13 cellular contexts compared by ENCODE assay signal in the genomic region with DNA sequence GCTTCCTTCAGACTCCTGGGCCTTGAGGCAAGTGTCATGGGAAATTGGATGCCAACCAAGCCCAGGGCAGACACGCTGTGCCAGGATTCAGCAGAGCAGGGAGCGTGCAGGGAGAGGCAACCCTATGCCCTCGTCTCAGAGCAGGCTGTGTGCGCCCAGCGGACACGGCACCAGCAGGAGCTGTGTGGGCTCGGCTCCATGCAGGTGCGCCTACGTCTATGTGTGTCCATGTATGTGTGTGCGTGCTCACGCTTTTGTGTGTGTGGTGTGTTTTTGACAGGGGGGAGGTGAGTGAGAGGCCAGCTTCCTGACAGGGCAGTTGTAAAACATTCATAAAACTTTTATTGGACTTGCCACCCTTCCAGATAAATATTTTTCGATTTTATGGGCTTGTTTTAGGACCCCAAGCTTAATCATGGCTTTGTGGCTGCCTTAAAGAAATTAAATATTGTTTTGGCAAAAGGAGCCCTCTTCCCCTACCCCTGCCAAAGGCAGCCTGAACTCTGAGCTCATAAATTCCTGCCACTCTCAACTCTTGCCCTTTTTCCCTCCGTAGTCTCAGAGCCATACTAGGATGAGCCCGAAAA.
DNase-seq lines count a peak whose midpoint lies in the region; ATAC-seq, FAIRE-seq and TF ChIP-seq lines count a peak whose summit lies in the region.
"Had no signal": no experiment of that assay in that cellular context is flagged by ENCODE, and none has a peak within 500 bp of the region (broad histone marks: within the 10 kb centered on the region; RNA-seq: fewer than 3 reads in every experiment).

No MANE protein-coding gene starts in this region.

- H3K27me3 ChIP-seq in right lobe of liver = no peaks in the 10 kb centered on the region
- no peaks in the 10 kb centered on the region for H3K27me3 ChIP-seq in HepG2 (ENCODE audit: control insufficient read depth in 1 of 2, insufficient read depth in 2 of 2, low read length in 2 of 2)
- no peaks in the 10 kb centered on the region for H3K27me3 ChIP-seq in neuronal stem cell (ENCODE audit: control insufficient read depth in 3 of 3, insufficient read depth in 3 of 3, low read depth in 1 of 3, low read length in 3 of 3)
- no peaks in the 10 kb centered on the region for H3K27me3 ChIP-seq in aorta (ENCODE audit: control insufficient read depth in 1 of 2, insufficient read depth in 2 of 2, low read length in 1 of 2)

- no peak overlapping the region for H2BK120ac ChIP-seq in neuronal stem cell (ENCODE audit: low read depth, low read length)

- 24% methylated on average over 6 of the region's 14 CpGs for WGBS in right lobe of liver (ENCODE audit: insufficient coverage, low coverage, low lambda C conversion rate, missing lambda C conversion rate)
- WGBS in HepG2 (ENCODE audit: low lambda C conversion rate) = 85% methylated on average over 13 of the region's 14 CpGs
- WGBS in neuronal stem cell (ENCODE audit: extremely low coverage in 2 of 2, insufficient read length in 2 of 2, insufficient replicate concordance in 1 of 2), 2 donors = no CpG with 5 or more reads among the region's 14 CpGs
- 5 to 13% methylated on average over 13 to 14 of the region's 14 CpGs for WGBS in aorta, 2 donors

- H3K36me3 ChIP-seq in right lobe of liver = no peaks in the 10 kb centered on the region
- peaks cover 7 to 17% of the 10 kb centered on the region in 2 experiments; a peak in 4 of 5 replicates for H3K36me3 ChIP-seq in HepG2 (replicated peaks in 1 of 2; ENCODE audit: control insufficient read depth in 1 of 2, insufficient read depth in 2 of 2, low read length in 2 of 2)
- H3K36me3 ChIP-seq in neuronal stem cell (replicated peaks in 1 of 2; ENCODE audit: control insufficient read depth in 2 of 2, insufficient read depth in 2 of 2, low read length in 2 of 2) = no peaks in the 10 kb centered on the region
- no peaks in the 10 kb centered on the region for H3K36me3 ChIP-seq in aorta (ENCODE audit: control insufficient read depth in 1 of 2, insufficient read depth in 2 of 2, low read length in 1 of 2)

- TF ChIP-seq CTCF in right lobe of liver (IDR thresholded peaks at IDR 0.05) = no peak
- TF ChIP-seq CTCF in HepG2 (CRISPR knock-in tag; IDR thresholded peaks at IDR 0.05) = no peak

- no peaks in the 10 kb centered on the region for H3K79me1 ChIP-seq in neuronal stem cell (ENCODE audit: low read depth, low read length)

- H2BK12ac ChIP-seq in neuronal stem cell (ENCODE audit: low read length) = no peak overlapping the region

- no peak overlapping the region for H3K18ac ChIP-seq in neuronal stem cell (ENCODE audit: low read length)

- H3K4ac ChIP-seq in neuronal stem cell (ENCODE audit: low read length) = no peak overlapping the region

- H3K27ac ChIP-seq in right lobe of liver (no peak overlapping the region), HepG2 (ENCODE audit: extremely low read length, insufficient read depth, low read length) (no peak overlapping the region), neuronal stem cell (replicated peaks; ENCODE audit: low read length) (no peak overlapping the region), aorta (ENCODE audit: low read depth in 1 of 2, low read length in 2 of 2) (peak overlapping the region in 1 of 2 donors; percentile 39)

- no TSS peak for BruUV-seq in HepG2 (replicated peaks; lab: Mats Ljungman, UMichigan)

- no peak overlapping the region for H2AK5ac ChIP-seq in neuronal stem cell (ENCODE audit: low read depth, low read length)

- H4K91ac ChIP-seq in neuronal stem cell (ENCODE audit: low read depth, low read length, poor library complexity) = no peak overlapping the region

- H2AFZ ChIP-seq in HepG2 (ENCODE audit: low read length) (no peak overlapping the region), neuronal stem cell (ENCODE audit: low read length) (no peak overlapping the region)

- no peak overlapping the region for H2BK5ac ChIP-seq in neuronal stem cell (ENCODE audit: low read length)

- POLR2A ChIA-PET in HepG2 (lab: Yijun Ruan, JAX) = no interaction called here

- H2BK15ac ChIP-seq in neuronal stem cell (ENCODE audit: low read length) = no peak overlapping the region

- intact Hi-C loops in right lobe of liver (cut with DNase I) (loop anchor here in 1 of 2 donors (10.0 kb wide), 1 partner anchor 218 kb away; no protein-coding TSS in a partner anchor), HepG2 (cut with micrococcal nuclease; ENCODE audit: unreplicated experiment) (no loop called here), aorta (cut with DNase I) (no loop called here)

- H3K4me3 ChIP-seq in right lobe of liver (no peak overlapping the region), HepG2 (replicated peaks in 1 of 3; ENCODE audit: insufficient read depth in 1 of 3, low read depth in 2 of 3, low read length in 3 of 3) (no peak overlapping the region), neuronal stem cell (ENCODE audit: low read length in 2 of 2) (peak overlapping the region in 1 of 2 donors; percentile 43), aorta (ENCODE audit: low read length in 2 of 2) (no peak overlapping the region)

- no peaks in the 10 kb centered on the region for H3K79me2 ChIP-seq in HepG2 (ENCODE audit: insufficient read depth, low read length)

- H4K8ac ChIP-seq in neuronal stem cell (ENCODE audit: low read depth, low read length) = no peak overlapping the region

- FAIRE-seq in HepG2 (lab: Jason Lieb, UNC) = no peak
- FAIRE-seq: D721Med had no signal

- peaks cover 0 to 54% (median 24%) of the 10 kb centered on the region in 4 donors for H3K4me1 ChIP-seq in right lobe of liver
- H3K4me1 ChIP-seq in HepG2 (ENCODE audit: insufficient read depth, low read length) = peaks cover 52% of the 10 kb centered on the region
- peaks cover 0 to 6% of the 10 kb centered on the region in 2 donors for H3K4me1 ChIP-seq in neuronal stem cell (ENCODE audit: control insufficient read depth in 2 of 2, insufficient read depth in 1 of 2, low read depth in 1 of 2, low read length in 2 of 2)
- peaks cover 0 to 3% of the 10 kb centered on the region in 2 donors for H3K4me1 ChIP-seq in aorta (ENCODE audit: control insufficient read depth in 1 of 2, insufficient read depth in 2 of 2, low read length in 2 of 2)

- ATAC-seq in right lobe of liver (peak; percentile 31 to 61 (median 52)), HepG2 (no peak), aorta (ENCODE audit: low FRiP score) (peak; percentile 20), GM21390 (IDR thresholded peaks at IDR 0.05; ENCODE audit: unreplicated experiment) (no peak)
- ATAC-seq: activated T-cell treated with anti-CD3 and anti-CD28 coated beads, Interleukin-2, amount 50 U/mL, for 72 hours had no signal

- CTCF ChIA-PET in HepG2 (lab: Yijun Ruan, JAX; ENCODE audit: low intra/inter-chr PET ratio, low total read pairs) = no interaction called here

- H3K14ac ChIP-seq in neuronal stem cell (ENCODE audit: low read length) = peak overlapping the region; percentile 10

- TF ChIP-seq EP300 in HepG2 (IDR thresholded peaks at IDR 0.05; ENCODE audit: low read depth in 2 of 2, low read length in 2 of 2) = no peak
- no peak for TF ChIP-seq EP300 in HepG2 (CRISPR knock-in tag; IDR thresholded peaks at IDR 0.05; ENCODE audit: borderline replicate concordance)

- no peak overlapping the region for H3K4me2 ChIP-seq in HepG2 (ENCODE audit: low read depth, low read length)
- no peak overlapping the region for H3K4me2 ChIP-seq in neuronal stem cell (ENCODE audit: insufficient read depth, low read length, poor library complexity, severe bottlenecking)

- no peak for TF ChIP-seq RAD21 in HepG2 (CRISPR knock-in tag; IDR thresholded peaks at IDR 0.05)

- H3K9ac ChIP-seq in HepG2 (ENCODE audit: insufficient read depth, low read depth, low read length) (no peak overlapping the region), neuronal stem cell (ENCODE audit: low read depth, low read length, poor library complexity) (peak overlapping the region; percentile 83)

- no peak for TF ChIP-seq POLR2A in right lobe of liver (IDR thresholded peaks at IDR 0.05)
- no peak for TF ChIP-seq POLR2A in HepG2 (IDR thresholded peaks at IDR 0.05; ENCODE audit: insufficient read depth in 1 of 2, low read depth in 2 of 2, low read length in 2 of 2)

- DNase-seq in right lobe of liver (peak; percentile 37 to 76 (median 70)), HepG2 (ENCODE audit: low spot score) (no peak), globus pallidus (ENCODE audit: low spot score) (peak; percentile 7), neuronal stem cell (ENCODE audit: low spot score) (no peak), aorta (peak in 1 of 2 donors; percentile 59), SHP77 (lab: John Stamatoyannopoulos, UW) (no peak), Kasumi-1 (lab: John Stamatoyannopoulos, UW) (no peak)
- DNase-seq: activated T-cell treated with anti-CD3 and anti-CD28 coated beads, Interleukin-2, amount 50 U/mL, for 72 hours; NCI-H187; stimulated activated CD4-positive, alpha-beta T cell treated with anti-CD3 and anti-CD28 coated beads, Interleukin-15, amount 100 ng/mL, for 24 hours; T-helper 1 cell had no signal

- no peaks in the 10 kb centered on the region for H4K20me1 ChIP-seq in HepG2 (ENCODE audit: insufficient read depth, low read length)

- H3K9me3 ChIP-seq in right lobe of liver (no peaks in the 10 kb centered on the region), HepG2 (ENCODE audit: low read length) (no peaks in the 10 kb centered on the region), neuronal stem cell (replicated peaks in 1 of 2; ENCODE audit: control insufficient read depth in 2 of 2, insufficient read depth in 1 of 2, low read depth in 1 of 2, low read length in 2 of 2) (no peaks in the 10 kb centered on the region), aorta (ENCODE audit: control insufficient read depth, low read length) (no peaks in the 10 kb centered on the region)

- no peak overlapping the region for H3K23ac ChIP-seq in neuronal stem cell (ENCODE audit: low read depth, low read length, poor library complexity)

- in situ Hi-C loops in HepG2 (cut with HindIII; ENCODE audit: extremely low pct_ligation_motif_present, low pct_unique_long_range_greater_than_20kb) = no loop called here

TF ChIP-seq in HepG2, 621 proteins besides CTCF, POLR2A, EP300 and RAD21 (continues in another document):
- TF ChIP-seq, protein P1, sequence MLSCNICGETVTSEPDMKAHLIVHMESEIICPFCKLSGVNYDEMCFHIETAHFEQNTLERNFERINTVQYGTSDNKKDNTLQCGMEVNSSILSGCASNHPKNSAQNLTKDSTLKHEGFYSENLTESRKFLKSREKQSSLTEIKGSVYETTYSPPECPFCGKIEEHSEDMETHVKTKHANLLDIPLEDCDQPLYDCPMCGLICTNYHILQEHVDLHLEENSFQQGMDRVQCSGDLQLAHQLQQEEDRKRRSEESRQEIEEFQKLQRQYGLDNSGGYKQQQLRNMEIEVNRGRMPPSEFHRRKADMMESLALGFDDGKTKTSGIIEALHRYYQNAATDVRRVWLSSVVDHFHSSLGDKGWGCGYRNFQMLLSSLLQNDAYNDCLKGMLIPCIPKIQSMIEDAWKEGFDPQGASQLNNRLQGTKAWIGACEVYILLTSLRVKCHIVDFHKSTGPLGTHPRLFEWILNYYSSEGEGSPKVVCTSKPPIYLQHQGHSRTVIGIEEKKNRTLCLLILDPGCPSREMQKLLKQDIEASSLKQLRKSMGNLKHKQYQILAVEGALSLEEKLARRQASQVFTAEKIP (CRISPR knock-in tag; IDR thresholded peaks at IDR 0.05; ENCODE audit: borderline replicate concordance) = no peak

Comparison
In these comparisons a context has a peak if more than half of its experiments do, and no peak if none do; other contexts are left out.
1. ATAC-seq: peak in right lobe of liver (4 of 4) and aorta (single experiment); none in HepG2 (single experiment) and GM21390 (single experiment).
2. DNase-seq: peak in right lobe of liver (3 of 3) and globus pallidus (single experiment); none in HepG2 (single experiment), neuronal stem cell (single experiment), SHP77 (0 of 2) and Kasumi-1 (0 of 2).